8 cellular contexts compared by ENCODE assay signal in the genomic region with DNA sequence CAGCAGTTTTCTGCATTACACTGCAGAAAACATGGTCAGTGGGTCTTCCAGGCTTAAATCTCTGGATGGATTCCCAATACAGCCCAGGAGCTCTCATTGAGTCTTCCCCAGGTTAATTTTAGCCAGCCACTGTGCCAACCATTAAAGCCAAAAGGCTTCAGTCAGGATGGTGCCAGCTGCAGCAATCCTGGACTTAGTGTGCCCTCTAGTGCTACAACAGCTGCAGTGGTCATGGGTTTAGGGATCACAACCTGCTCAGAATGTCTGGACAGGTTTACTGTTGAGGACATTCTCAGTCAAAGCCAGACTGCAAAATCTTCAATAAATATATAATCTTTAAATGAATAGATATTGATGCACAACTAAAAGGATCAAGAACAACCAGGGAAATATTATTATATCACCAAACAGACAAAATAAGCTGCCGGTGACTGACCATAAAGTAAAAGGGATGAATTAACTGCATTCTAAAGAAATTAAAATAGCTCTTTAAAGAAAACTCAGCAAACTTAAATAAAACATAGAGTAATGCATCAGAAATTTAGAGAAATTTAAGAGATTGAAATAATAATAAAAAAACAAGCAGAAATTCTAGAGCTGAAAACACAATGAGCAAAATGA.
DNase-seq lines count a peak whose midpoint lies in the region; ATAC-seq and TF ChIP-seq lines count a peak whose summit lies in the region.

No MANE protein-coding gene starts in this region.

- H3K9ac ChIP-seq in colonic mucosa (ENCODE audit: low read depth in 2 of 2, low read length in 2 of 2) (no peak overlapping the region), neuronal stem cell (ENCODE audit: low read depth, low read length, poor library complexity) (no peak overlapping the region)

- H3K27ac ChIP-seq in colonic mucosa: no peak overlapping the region
- H3K27ac ChIP-seq in neuronal stem cell (replicated peaks; ENCODE audit: low read length): no peak overlapping the region

- H2AFZ ChIP-seq in neuronal stem cell (ENCODE audit: low read length): no peak overlapping the region

- peak; percentile 70 for DNase-seq in A172 (ENCODE audit: low spot score)
- peak; percentile 11 for DNase-seq in NCI-H510A (lab: John Stamatoyannopoulos, UW)
- DNase-seq in colonic mucosa: peak; percentile 31
- peak; percentile 47 for DNase-seq in neuronal stem cell (ENCODE audit: low spot score)
- DNase-seq in NCI-H2107 (lab: John Stamatoyannopoulos, UW): no peak
- DNase-seq in T-helper 1 cell: no peak

- no peak overlapping the region for H3K14ac ChIP-seq in neuronal stem cell (ENCODE audit: low read length)

- no peaks in the 10 kb centered on the region for H3K9me3 ChIP-seq in colonic mucosa
- H3K9me3 ChIP-seq in neuronal stem cell (replicated peaks in 1 of 2; ENCODE audit: control insufficient read depth in 2 of 2, insufficient read depth in 1 of 2, low read depth in 1 of 2, low read length in 2 of 2): no peaks in the 10 kb centered on the region

- H2BK12ac ChIP-seq in neuronal stem cell (ENCODE audit: low read length): no peak overlapping the region

- H4K8ac ChIP-seq in neuronal stem cell (ENCODE audit: low read depth, low read length): no peak overlapping the region

- peak; percentile 66 for ATAC-seq in HG03025 (IDR thresholded peaks at IDR 0.05; ENCODE audit: low FRiP score, unreplicated experiment)

- H2AK5ac ChIP-seq in neuronal stem cell (ENCODE audit: low read depth, low read length): no peak overlapping the region

- no peak overlapping the region for H2BK15ac ChIP-seq in neuronal stem cell (ENCODE audit: low read length)

- no peak overlapping the region for H2BK5ac ChIP-seq in neuronal stem cell (ENCODE audit: low read length)

- H3K4ac ChIP-seq in neuronal stem cell (ENCODE audit: low read length): no peak overlapping the region

- H3K18ac ChIP-seq in neuronal stem cell (ENCODE audit: low read length): no peak overlapping the region

- WGBS in neuronal stem cell (ENCODE audit: extremely low coverage in 2 of 2, insufficient read length in 2 of 2, insufficient replicate concordance in 1 of 2), 2 donors: no CpG with 5 or more reads among the region's 1 CpG

- H3K4me2 ChIP-seq in neuronal stem cell (ENCODE audit: insufficient read depth, low read length, poor library complexity, severe bottlenecking): no peak overlapping the region

- no peak overlapping the region for H3K23ac ChIP-seq in neuronal stem cell (ENCODE audit: low read depth, low read length, poor library complexity)

- H3K27me3 ChIP-seq in colonic mucosa: no peaks in the 10 kb centered on the region
- no peaks in the 10 kb centered on the region for H3K27me3 ChIP-seq in neuronal stem cell (ENCODE audit: control insufficient read depth in 3 of 3, insufficient read depth in 3 of 3, low read depth in 1 of 3, low read length in 3 of 3)

- no peak overlapping the region for H4K91ac ChIP-seq in neuronal stem cell (ENCODE audit: low read depth, low read length, poor library complexity)

- no peak overlapping the region for H2BK120ac ChIP-seq in neuronal stem cell (ENCODE audit: low read depth, low read length)

- no peaks in the 10 kb centered on the region for H3K79me1 ChIP-seq in neuronal stem cell (ENCODE audit: low read depth, low read length)

- no peaks in the 10 kb centered on the region for H3K4me1 ChIP-seq in colonic mucosa
- H3K4me1 ChIP-seq in neuronal stem cell (ENCODE audit: control insufficient read depth in 2 of 2, insufficient read depth in 1 of 2, low read depth in 1 of 2, low read length in 2 of 2): no peaks in the 10 kb centered on the region

- intact Hi-C loops in colonic mucosa (cut with DNase I): loop anchor here (5.0 kb wide), 1 partner anchor 267 kb away; no protein-coding TSS in a partner anchor

- TF ChIP-seq CTCF in GM12875 (IDR thresholded peaks at IDR 0.05; ENCODE audit: borderline replicate concordance, insufficient read depth, low read depth, low read length) (peak; percentile 50; the same call in 1 of the 2 replicates), colonic mucosa (IDR thresholded peaks at IDR 0.05) (peak; percentile 32)

- H3K36me3 ChIP-seq in colonic mucosa: no peaks in the 10 kb centered on the region
- H3K36me3 ChIP-seq in neuronal stem cell (replicated peaks in 1 of 2; ENCODE audit: control insufficient read depth in 2 of 2, insufficient read depth in 2 of 2, low read length in 2 of 2): no peaks in the 10 kb centered on the region

- H3K4me3 ChIP-seq in GM12875 (ENCODE audit: low read depth, low read length) (no peak overlapping the region), colonic mucosa (no peak overlapping the region), neuronal stem cell (ENCODE audit: low read length in 2 of 2) (no peak overlapping the region)

Comparison
In these comparisons a context has a peak if more than half of its experiments do, and no peak if none do; other contexts are left out.
1. DNase-seq: peak in A172 (single experiment), NCI-H510A (single experiment), colonic mucosa (single experiment) and neuronal stem cell (single experiment); none in NCI-H2107 (single experiment) and T-helper 1 cell (0 of 5).